22 cellular contexts compared by ENCODE assay signal in genomic region chr7:15330943-15331342, GRCh38.
"Had no signal": no experiment of that assay in that cellular context is flagged by ENCODE, and none has a peak within 500 bp of the region (broad histone marks: within the 10 kb centered on the region; RNA-seq: fewer than 3 reads in every experiment).

No MANE protein-coding gene starts in this region.

- H3K9me3 ChIP-seq: left lung, neutrophil, pancreas, thoracic aorta, upper lobe of left lung had no signal

- H3K4me1 Mint-ChIP-seq: activated CD4-positive, alpha-beta memory T cell treated with anti-CD3 and anti-CD28 coated beads, Interleukin-2, amount 10 ng/mL, durations not matched to agents 7 days and 5 days; immature natural killer cell; naive thymus-derived CD4-positive, alpha-beta T cell; T-helper 17 cell had no signal

- H3K27me3 ChIP-seq: left lung, neutrophil, pancreas, upper lobe of left lung had no signal

- H3K36me3 Mint-ChIP-seq: brain; immature natural killer cell; naive thymus-derived CD4-positive, alpha-beta T cell had no signal

- H3K4me3 ChIP-seq: left lung, lung, pancreas, thoracic aorta, upper lobe of left lung had no signal

- H3K27ac ChIP-seq: left lung, neutrophil, pancreas, thoracic aorta, upper lobe of left lung had no signal

- DNase-seq: activated CD4-positive, alpha-beta memory T cell treated with anti-CD3 and anti-CD28 coated beads, Interleukin-2, amount 10 ng/mL, durations not matched to agents 7 days and 5 days; activated CD4-positive, alpha-beta T cell treated with anti-CD3 and anti-CD28 coated beads for 48 hours; activated gamma-delta T cell; activated naive CD4-positive, alpha-beta T cell treated with anti-CD3 and anti-CD28 coated beads, Interleukin-2, amount 50 U/mL, for 16 hours; aorta; caudate nucleus; effector CD4-positive, alpha-beta T cell; immature natural killer cell; left lung; naive thymus-derived CD4-positive, alpha-beta T cell; pancreas; right cardiac atrium; stimulated activated CD4-positive, alpha-beta T cell treated with anti-CD3 and anti-CD28 coated beads, Interleukin-4, amount 100 ng/mL, for 24 hours; stimulated activated naive CD4-positive, alpha-beta T cell treated with Interleukin-2 at 50 U/mL for 16 hours; T-helper 17 cell; upper lobe of left lung had no signal

- ATAC-seq: left lung; naive thymus-derived CD4-positive, alpha-beta T cell; pancreas; right cardiac atrium; T-helper 17 cell had no signal

- H3K27ac Mint-ChIP-seq: activated CD4-positive, alpha-beta memory T cell treated with anti-CD3 and anti-CD28 coated beads, Interleukin-2, amount 10 ng/mL, durations not matched to agents 7 days and 5 days; activated T-helper 1 cell treated with anti-CD3 and anti-CD28 coated beads, Interleukin-12 subunit alpha, Interleukin-12 subunit beta, Interleukin-2, Interleukin-4 antibody, amounts not matched to agents 30 ng/mL and 10 ng/mL and 1 ng/mL, durations not matched to agents 14 hours and 24 hours and 36 hours; dendritic cell treated with granulocyte-macrophage colony-stimulating factor and Interleukin-4, amounts not matched to agents 40 ng/mL and 50 ng/mL, for 4 days; immature natural killer cell; naive thymus-derived CD4-positive, alpha-beta T cell; T-helper 17 cell had no signal

- H3K27me3 Mint-ChIP-seq: activated CD4-positive, alpha-beta memory T cell treated with anti-CD3 and anti-CD28 coated beads, Interleukin-2, amount 10 ng/mL, durations not matched to agents 7 days and 5 days; brain; dendritic cell treated with granulocyte-macrophage colony-stimulating factor and Interleukin-4, amounts not matched to agents 40 ng/mL and 50 ng/mL, for 4 days; naive thymus-derived CD4-positive, alpha-beta T cell; T-helper 17 cell had no signal

- H3K9me3 Mint-ChIP-seq: activated CD4-positive, alpha-beta memory T cell treated with anti-CD3 and anti-CD28 coated beads, Interleukin-2, amount 10 ng/mL, durations not matched to agents 7 days and 5 days; activated T-helper 1 cell treated with anti-CD3 and anti-CD28 coated beads, Interleukin-12 subunit alpha, Interleukin-12 subunit beta, Interleukin-2, Interleukin-4 antibody, amounts not matched to agents 30 ng/mL and 10 ng/mL and 1 ng/mL, durations not matched to agents 14 hours and 24 hours and 36 hours; dendritic cell treated with granulocyte-macrophage colony-stimulating factor and Interleukin-4, amounts not matched to agents 40 ng/mL and 50 ng/mL, for 4 days had no signal

- H3K4me1 ChIP-seq: left lung, pancreas, upper lobe of left lung had no signal

- H3K4me3 Mint-ChIP-seq: activated CD4-positive, alpha-beta memory T cell treated with anti-CD3 and anti-CD28 coated beads, Interleukin-2, amount 10 ng/mL, durations not matched to agents 7 days and 5 days; activated T-helper 1 cell treated with anti-CD3 and anti-CD28 coated beads, Interleukin-12 subunit alpha, Interleukin-12 subunit beta, Interleukin-2, Interleukin-4 antibody, amounts not matched to agents 30 ng/mL and 10 ng/mL and 1 ng/mL, durations not matched to agents 14 hours and 24 hours and 36 hours; brain; dendritic cell treated with granulocyte-macrophage colony-stimulating factor and Interleukin-4, amounts not matched to agents 40 ng/mL and 50 ng/mL, for 4 days; immature natural killer cell; naive thymus-derived CD4-positive, alpha-beta T cell; T-helper 17 cell had no signal

- H3K36me3 ChIP-seq: left lung, neutrophil, pancreas, thoracic aorta, upper lobe of left lung had no signal
